Comparison of ENCODE assay signal across 11 cellular contexts in the genomic region with DNA sequence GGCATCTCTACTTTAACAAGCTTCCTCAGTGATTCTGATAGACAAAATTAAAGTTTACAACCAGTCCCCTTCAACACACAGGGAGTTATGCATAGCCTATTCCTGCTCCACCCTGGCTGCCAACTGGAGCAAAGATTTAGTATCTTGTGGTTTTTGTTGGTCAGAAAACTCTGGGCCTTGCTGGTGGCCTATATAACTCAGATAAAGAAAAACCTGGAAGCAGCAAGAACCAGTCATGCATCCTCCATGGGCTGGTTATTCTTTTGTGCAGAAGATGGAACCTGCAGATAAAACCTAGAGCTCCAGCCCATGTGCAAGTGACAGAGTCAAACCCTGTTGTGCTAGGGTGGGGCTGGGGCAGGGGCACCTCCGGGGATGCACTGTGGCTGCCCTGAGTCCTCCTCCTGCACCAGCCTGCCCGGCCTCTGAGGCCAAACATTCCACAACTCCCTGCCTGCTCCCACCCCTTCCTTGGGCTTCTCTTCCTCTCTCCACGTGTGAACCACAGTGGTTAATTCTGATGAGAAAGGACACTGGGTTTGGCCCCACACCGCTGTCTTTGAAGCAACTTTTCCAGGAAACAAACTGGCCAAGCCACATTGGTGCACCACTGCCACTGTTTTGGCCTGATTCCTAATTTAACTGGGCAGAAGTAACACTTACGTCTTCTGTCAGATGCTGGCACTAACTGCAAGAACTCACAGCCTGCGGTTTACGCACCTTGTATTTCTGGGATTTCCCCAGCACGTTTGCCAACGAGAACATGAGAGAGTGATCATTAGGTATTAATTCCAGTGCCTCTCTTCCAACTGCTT. TPM values are rescaled to one million over a fixed set of nuclear protein-coding genes. Genes with fewer than 3 reads are reported as not detected.
DNase-seq lines count a peak whose midpoint lies in the region; ATAC-seq and TF ChIP-seq lines count a peak whose summit lies in the region.
"Had no signal": no experiment of that assay in that cellular context is flagged by ENCODE, and none has a peak within 500 bp of the region (broad histone marks: within the 10 kb centered on the region; RNA-seq: fewer than 3 reads in every experiment).

No MANE protein-coding gene starts in this region.

- peaks cover 25% of the 10 kb centered on the region for H3K4me1 Mint-ChIP-seq in stimulated activated naive CD8-positive, alpha-beta T cell treated with anti-CD3 and anti-CD28 coated beads, Interleukin-15, amount 100 ng/mL, for 72 hours
- H3K4me1 Mint-ChIP-seq in T-helper 17 cell (peaks cover 13% of the 10 kb centered on the region), type B pancreatic cell (ENCODE audit: unreplicated experiment) (peaks cover 13% of the 10 kb centered on the region)

- H3K36me3 ChIP-seq in spleen = peaks cover 0 to 22% (median 0%) of the 10 kb centered on the region in 6 donors

- H3K9me3 Mint-ChIP-seq in stimulated activated naive CD8-positive, alpha-beta T cell treated with anti-CD3 and anti-CD28 coated beads, Interleukin-15, amount 100 ng/mL, for 72 hours = no peaks in the 10 kb centered on the region
- peaks cover 4% of the 10 kb centered on the region for H3K9me3 Mint-ChIP-seq in type B pancreatic cell
- H3K9me3 Mint-ChIP-seq: activated T-cell treated with anti-CD3 and anti-CD28 coated beads, Interleukin-2, amount 50 U/mL, for 72 hours had no signal

- peak; percentile 27 for ATAC-seq in stimulated activated naive CD8-positive, alpha-beta T cell treated with anti-CD3 and anti-CD28 coated beads, Interleukin-15, amount 100 ng/mL, for 72 hours
- no peak for ATAC-seq in stimulated activated naive CD8-positive, alpha-beta T cell treated with anti-CD3 and anti-CD28 coated beads, Interleukin-15, Interleukin-2, amounts not matched to agents 100 U/mL and 50 U/mL, for 24 hours
- ATAC-seq in T-helper 17 cell = no peak
- ATAC-seq: activated T-cell treated with anti-CD3 and anti-CD28 coated beads, Interleukin-2, amount 50 U/mL, for 72 hours had no signal

- peak overlapping the region in 1 of 8 donors; percentile 29 for H3K27ac ChIP-seq in spleen

- peaks cover 5 to 41% (median 26%) of the 10 kb centered on the region in 6 donors for H3K4me1 ChIP-seq in spleen

- no peak for TF ChIP-seq CTCF in type B pancreatic cell (conservative IDR thresholded peaks at IDR 0.05)
- TF ChIP-seq CTCF in spleen (IDR thresholded peaks at IDR 0.05 in 8 of 11, conservative IDR thresholded peaks at IDR 0.05 in 3 of 11) = no peak

- H3K36me3 Mint-ChIP-seq in T-helper 17 cell (ENCODE audit: low read depth) = peaks cover 13% of the 10 kb centered on the region
- H3K36me3 Mint-ChIP-seq in type B pancreatic cell = peaks cover 32% of the 10 kb centered on the region

- no peak overlapping the region for H3K27ac Mint-ChIP-seq in stimulated activated naive CD8-positive, alpha-beta T cell treated with anti-CD3 and anti-CD28 coated beads, Interleukin-15, amount 100 ng/mL, for 72 hours
- H3K27ac Mint-ChIP-seq in T-helper 17 cell (peak overlapping the region; percentile 29), type B pancreatic cell (no peak overlapping the region)

- H3K4me3 Mint-ChIP-seq in stimulated activated naive CD8-positive, alpha-beta T cell treated with anti-CD3 and anti-CD28 coated beads, Interleukin-15, amount 100 ng/mL, for 72 hours = no peak overlapping the region
- H3K4me3 Mint-ChIP-seq in T-helper 17 cell (no peak overlapping the region), type B pancreatic cell (no peak overlapping the region)
- H3K4me3 Mint-ChIP-seq: activated T-cell treated with anti-CD3 and anti-CD28 coated beads, Interleukin-2, amount 50 U/mL, for 72 hours had no signal

- no peaks in the 10 kb centered on the region for H3K9me3 ChIP-seq in T-helper 17 cell (ENCODE audit: control insufficient read depth, low read length, poor library complexity, severe bottlenecking)
- no peaks in the 10 kb centered on the region for H3K9me3 ChIP-seq in spleen

- no peak for DNase-seq in stimulated activated naive CD8-positive, alpha-beta T cell treated with anti-CD3 and anti-CD28 coated beads, Interleukin-15, amount 100 ng/mL, for 72 hours
- no peak for DNase-seq in stimulated activated naive CD8-positive, alpha-beta T cell treated with anti-CD3 and anti-CD28 coated beads, Interleukin-15, Interleukin-2, amounts not matched to agents 100 U/mL and 50 U/mL, for 24 hours
- DNase-seq in T-helper 17 cell = no peak
- DNase-seq in globus pallidus (ENCODE audit: low spot score) = peak; percentile 27
- DNase-seq in type B pancreatic cell (ENCODE audit: extremely low spot score, unreplicated experiment) = no peak
- DNase-seq in AML-193 (lab: John Stamatoyannopoulos, UW) = no peak
- DNase-seq in spleen = no peak
- DNase-seq in NCI-H2196 treated with DMSO at 0.1 percent for 48 hours (lab: John Stamatoyannopoulos, UW; ENCODE audit: unreplicated experiment) = no peak
- DNase-seq: activated T-cell treated with anti-CD3 and anti-CD28 coated beads, Interleukin-2, amount 50 U/mL, for 72 hours; KBM-7; NCI-H2107 had no signal

- no peaks in the 10 kb centered on the region for H3K27me3 ChIP-seq in spleen (replicated peaks in 1 of 7)

- intact Hi-C loops in spleen (cut with DNase I; ENCODE audit: low total_unique reads) = no loop called here

- no peak overlapping the region for H3K4me3 ChIP-seq in spleen

- no peaks in the 10 kb centered on the region for H3K27me3 Mint-ChIP-seq in stimulated activated naive CD8-positive, alpha-beta T cell treated with anti-CD3 and anti-CD28 coated beads, Interleukin-15, amount 100 ng/mL, for 72 hours
- H3K27me3 Mint-ChIP-seq in T-helper 17 cell = no peaks in the 10 kb centered on the region
- no peaks in the 10 kb centered on the region for H3K27me3 Mint-ChIP-seq in type B pancreatic cell

- WGBS in spleen, 5 donors = 42 to 58% (median 52%) methylated on average over 9 of the region's 9 CpGs

- TF ChIP-seq POLR2A in spleen (IDR thresholded peaks at IDR 0.05) = no peak

RNA-seq across cellular contexts. Expression of gene GGACT, which starts 23.3 kb away (rescaled TPM):
- total RNA-seq in T-helper 17 cell (1 to 10 TPM; 5.7 to 6.2 TPM), type B pancreatic cell (ENCODE audit: low replicate concordance) (5.9 and 7.2 TPM in 2 replicates), spleen (10 to 100 TPM in 1 of 7 donors, 1 to 10 TPM in 6; 2.5 to 19.7 (median 5.9) TPM)
- polyA plus RNA-seq in spleen = 1 to 10 TPM; 1.9 to 2.9 (median 2.7) TPM
